38 cellular contexts compared by ENCODE assay signal in genomic region chr14:38400751-38401150, GRCh38.
"Had no signal": no experiment of that assay in that cellular context is flagged by ENCODE, and none has a peak within 500 bp of the region (broad histone marks: within the 10 kb centered on the region; RNA-seq: fewer than 3 reads in every experiment).

No MANE protein-coding gene starts in this region.

- H3K36me3 Mint-ChIP-seq: activated CD8-positive, alpha-beta memory T cell treated with anti-CD3 and anti-CD28 coated beads, Interleukin-2, amount 10 ng/mL, durations not matched to agents 7 days and 5 days; activated naive CD4-positive, alpha-beta T cell treated with anti-CD3 and anti-CD28 coated beads, Interleukin-2, amount 10 ng/mL, durations not matched to agents 7 days and 5 days; activated naive CD4-positive, alpha-beta T cell treated with anti-CD3 and anti-CD28 coated beads, Interleukin-2, amount 50 U/mL, for 24 hours; activated naive CD8-positive, alpha-beta T cell; activated naive CD8-positive, alpha-beta T cell treated with anti-CD3 and anti-CD28 coated beads, Interleukin-2, amount 10 ng/mL, durations not matched to agents 7 days and 5 days; brain; WTC11 had no signal

- H3K4me3 ChIP-seq: ascending aorta, cardiac muscle cell had no signal

- H3K9me3 ChIP-seq: ascending aorta had no signal

- H3K27ac ChIP-seq: ascending aorta, cardiac muscle cell, WERI-Rb-1 had no signal

- ATAC-seq: activated CD4-positive, alpha-beta T cell treated with anti-CD3 and anti-CD28 coated beads for 36 hours; activated CD4-positive, CD25-positive, alpha-beta regulatory T cell treated with anti-CD3 and anti-CD28 coated beads, Interleukin-2, amount 50 U/mL, for 24 hours; activated CD8-positive, alpha-beta memory T cell treated with anti-CD3 and anti-CD28 coated beads, Interleukin-2, amount 10 ng/mL, durations not matched to agents 7 days and 5 days; activated CD8-positive, alpha-beta T cell treated with anti-CD3 and anti-CD28 coated beads, Interleukin-2, amount 10 ng/mL, durations not matched to agents 7 days and 5 days; activated naive CD8-positive, alpha-beta T cell treated with anti-CD3 and anti-CD28 coated beads, Interleukin-2, amount 50 U/mL, for 24 hours; WTC11 had no signal

- DNase-seq: activated CD4-positive, alpha-beta memory T cell treated with anti-CD3 and anti-CD28 coated beads, Interleukin-2, amount 10 ng/mL, durations not matched to agents 7 days and 5 days; activated CD4-positive, alpha-beta T cell treated with anti-CD3 and anti-CD28 coated beads for 1 hour; activated CD4-positive, alpha-beta T cell treated with anti-CD3 and anti-CD28 coated beads for 36 hours; activated CD4-positive, alpha-beta T cell treated with anti-CD3 and anti-CD28 coated beads for 48 hours; activated CD4-positive, alpha-beta T cell treated with anti-CD3 and anti-CD28 coated beads, Interleukin-2, amount 10 ng/mL, durations not matched to agents 7 days and 5 days; activated CD4-positive, alpha-beta T cell treated with anti-CD3 and anti-CD28 coated beads, Interleukin-2, amount 50 U/mL, for 48 hours; activated CD4-positive, CD25-positive, alpha-beta regulatory T cell; activated CD8-positive, alpha-beta memory T cell treated with anti-CD3 and anti-CD28 coated beads for 24 hours; activated CD8-positive, alpha-beta memory T cell treated with anti-CD3 and anti-CD28 coated beads, Interleukin-2, amount 10 ng/mL, durations not matched to agents 7 days and 5 days; activated CD8-positive, alpha-beta memory T cell treated with anti-CD3 and anti-CD28 coated beads, Interleukin-2, amount 50 U/mL, for 48 hours; activated CD8-positive, alpha-beta T cell treated with anti-CD3 and anti-CD28 coated beads, Interleukin-2, amount 10 ng/mL, durations not matched to agents 7 days and 5 days; activated effector memory CD4-positive, alpha-beta T cell treated with Interleukin-2 at 50 U/mL for 16 hours; activated gamma-delta T cell; activated naive CD4-positive, alpha-beta T cell treated with anti-CD3 and anti-CD28 coated beads, Interleukin-2, amount 10 ng/mL, durations not matched to agents 7 days and 5 days; activated naive CD4-positive, alpha-beta T cell treated with Interleukin-2 at 50 U/mL for 16 hours; activated naive CD8-positive, alpha-beta T cell treated with anti-CD3 and anti-CD28 coated beads, Interleukin-2, amount 10 ng/mL, durations not matched to agents 7 days and 5 days; activated naive CD8-positive, alpha-beta T cell treated with anti-CD3 and anti-CD28 coated beads, Interleukin-2, amount 50 U/mL, for 24 hours; activated T-cell treated with anti-CD3 and anti-CD28 coated beads, Interleukin-2, amount 50 U/mL, for 24 hours; activated T-cell treated with anti-CD3 and anti-CD28 coated beads, Interleukin-2, amount 50 U/mL, for 48 hours; amygdala; anterior cingulate cortex; caudate nucleus; cerebellar nuclear complex; T-helper 1 cell; T-helper 2 cell; T-helper 9 cell; WERI-Rb-1 had no signal

- H3K9me3 Mint-ChIP-seq: activated CD4-positive, alpha-beta memory T cell treated with anti-CD3 and anti-CD28 coated beads, Interleukin-2, amount 10 ng/mL, durations not matched to agents 7 days and 5 days; activated CD4-positive, alpha-beta T cell treated with anti-CD3 and anti-CD28 coated beads, Interleukin-2, amount 10 ng/mL, durations not matched to agents 7 days and 5 days; activated naive CD4-positive, alpha-beta T cell treated with anti-CD3 and anti-CD28 coated beads, Interleukin-2, amount 10 ng/mL, durations not matched to agents 7 days and 5 days; activated naive CD4-positive, alpha-beta T cell treated with anti-CD3 and anti-CD28 coated beads, Interleukin-2, amount 50 U/mL, for 24 hours; activated naive CD8-positive, alpha-beta T cell treated with anti-CD3 and anti-CD28 coated beads, Interleukin-2, amount 10 ng/mL, durations not matched to agents 7 days and 5 days; activated naive CD8-positive, alpha-beta T cell treated with anti-CD3 and anti-CD28 coated beads, Interleukin-2, amount 50 U/mL, for 24 hours; activated T-cell treated with anti-CD3 and anti-CD28 coated beads, Interleukin-2, amount 50 U/mL, for 24 hours; activated T-helper 2 cell treated with anti-CD3 and anti-CD28 coated beads, Interferon-gamma antibody, Interleukin-2, Interleukin-4, amounts not matched to agents 10 μg/mL and 5 μg/mL and 100 μg/mL, durations not matched to agents 14 hours and 24 hours and 36 hours; brain; T-helper 1 cell treated with Interleukin-12 subunit alpha and Interleukin-12 subunit beta and Interleukin-4 antibody, amounts not matched to agents 30 μg/mL and 1 μg/mL, for 36 hours; T-helper 2 cell treated with Interferon-gamma antibody and Interleukin-4, amounts not matched to agents 5 μg/mL and 100 μg/mL, for 36 hours; WTC11 had no signal

- H3K4me1 Mint-ChIP-seq: activated CD4-positive, alpha-beta memory T cell treated with anti-CD3 and anti-CD28 coated beads, Interleukin-2, amount 10 ng/mL, durations not matched to agents 7 days and 5 days; activated CD4-positive, alpha-beta T cell treated with anti-CD3 and anti-CD28 coated beads for 36 hours; activated CD4-positive, alpha-beta T cell treated with anti-CD3 and anti-CD28 coated beads, Interleukin-2, amount 10 ng/mL, durations not matched to agents 7 days and 5 days; activated CD8-positive, alpha-beta memory T cell treated with anti-CD3 and anti-CD28 coated beads, Interleukin-2, amount 10 ng/mL, durations not matched to agents 7 days and 5 days; activated naive CD4-positive, alpha-beta T cell treated with anti-CD3 and anti-CD28 coated beads, Interleukin-2, amount 10 ng/mL, durations not matched to agents 7 days and 5 days; activated naive CD4-positive, alpha-beta T cell treated with anti-CD3 and anti-CD28 coated beads, Interleukin-2, amount 50 U/mL, for 24 hours; activated naive CD8-positive, alpha-beta T cell treated with anti-CD3 and anti-CD28 coated beads, Interleukin-2, amount 10 ng/mL, durations not matched to agents 7 days and 5 days; activated naive CD8-positive, alpha-beta T cell treated with anti-CD3 and anti-CD28 coated beads, Interleukin-2, amount 50 U/mL, for 24 hours; central memory CD8-positive, alpha-beta T cell had no signal

- H3K27me3 ChIP-seq: ascending aorta, cardiac muscle cell had no signal

- H3K27ac Mint-ChIP-seq: activated CD4-positive, alpha-beta memory T cell treated with anti-CD3 and anti-CD28 coated beads, Interleukin-2, amount 10 ng/mL, durations not matched to agents 7 days and 5 days; activated CD4-positive, alpha-beta T cell treated with anti-CD3 and anti-CD28 coated beads for 36 hours; activated CD4-positive, alpha-beta T cell treated with anti-CD3 and anti-CD28 coated beads, Interleukin-2, amount 10 ng/mL, durations not matched to agents 7 days and 5 days; activated CD8-positive, alpha-beta memory T cell treated with anti-CD3 and anti-CD28 coated beads, Interleukin-2, amount 10 ng/mL, durations not matched to agents 7 days and 5 days; activated CD8-positive, alpha-beta T cell treated with anti-CD3 and anti-CD28 coated beads, Interleukin-2, amount 10 ng/mL, durations not matched to agents 7 days and 5 days; activated naive CD4-positive, alpha-beta T cell treated with anti-CD3 and anti-CD28 coated beads, Interleukin-2, amount 10 ng/mL, durations not matched to agents 7 days and 5 days; activated naive CD4-positive, alpha-beta T cell treated with anti-CD3 and anti-CD28 coated beads, Interleukin-2, amount 50 U/mL, for 24 hours; activated naive CD8-positive, alpha-beta T cell; activated naive CD8-positive, alpha-beta T cell treated with anti-CD3 and anti-CD28 coated beads, Interleukin-2, amount 10 ng/mL, durations not matched to agents 7 days and 5 days; activated naive CD8-positive, alpha-beta T cell treated with anti-CD3 and anti-CD28 coated beads, Interleukin-2, amount 50 U/mL, for 24 hours; activated T-cell treated with anti-CD3 and anti-CD28 coated beads, Interleukin-2, amount 50 U/mL, for 24 hours; activated T-helper 2 cell treated with anti-CD3 and anti-CD28 coated beads, Interferon-gamma antibody, Interleukin-2, Interleukin-4, amounts not matched to agents 10 μg/mL and 5 μg/mL and 100 μg/mL, durations not matched to agents 14 hours and 24 hours and 36 hours; brain; T-helper 1 cell treated with Interleukin-12 subunit alpha and Interleukin-12 subunit beta and Interleukin-4 antibody, amounts not matched to agents 30 μg/mL and 1 μg/mL, for 36 hours; T-helper 2 cell treated with Interferon-gamma antibody and Interleukin-4, amounts not matched to agents 5 μg/mL and 100 μg/mL, for 36 hours; WTC11 had no signal

- H3K27me3 Mint-ChIP-seq: activated CD4-positive, alpha-beta T cell treated with anti-CD3 and anti-CD28 coated beads for 36 hours; activated CD4-positive, alpha-beta T cell treated with anti-CD3 and anti-CD28 coated beads, Interleukin-2, amount 10 ng/mL, durations not matched to agents 7 days and 5 days; activated naive CD8-positive, alpha-beta T cell; activated naive CD8-positive, alpha-beta T cell treated with anti-CD3 and anti-CD28 coated beads, Interleukin-2, amount 10 ng/mL, durations not matched to agents 7 days and 5 days; activated T-cell treated with anti-CD3 and anti-CD28 coated beads, Interleukin-2, amount 50 U/mL, for 24 hours; brain had no signal

- H3K36me3 ChIP-seq: ascending aorta, cardiac muscle cell, WERI-Rb-1 had no signal

- H3K4me3 Mint-ChIP-seq: activated CD4-positive, alpha-beta memory T cell treated with anti-CD3 and anti-CD28 coated beads, Interleukin-2, amount 10 ng/mL, durations not matched to agents 7 days and 5 days; activated CD4-positive, alpha-beta T cell treated with anti-CD3 and anti-CD28 coated beads for 36 hours; activated CD4-positive, alpha-beta T cell treated with anti-CD3 and anti-CD28 coated beads, Interleukin-2, amount 10 ng/mL, durations not matched to agents 7 days and 5 days; activated CD8-positive, alpha-beta memory T cell treated with anti-CD3 and anti-CD28 coated beads, Interleukin-2, amount 10 ng/mL, durations not matched to agents 7 days and 5 days; activated CD8-positive, alpha-beta T cell treated with anti-CD3 and anti-CD28 coated beads, Interleukin-2, amount 10 ng/mL, durations not matched to agents 7 days and 5 days; activated naive CD4-positive, alpha-beta T cell treated with anti-CD3 and anti-CD28 coated beads, Interleukin-2, amount 10 ng/mL, durations not matched to agents 7 days and 5 days; activated naive CD4-positive, alpha-beta T cell treated with anti-CD3 and anti-CD28 coated beads, Interleukin-2, amount 50 U/mL, for 24 hours; activated naive CD8-positive, alpha-beta T cell; activated naive CD8-positive, alpha-beta T cell treated with anti-CD3 and anti-CD28 coated beads, Interleukin-2, amount 10 ng/mL, durations not matched to agents 7 days and 5 days; activated naive CD8-positive, alpha-beta T cell treated with anti-CD3 and anti-CD28 coated beads, Interleukin-2, amount 50 U/mL, for 24 hours; activated T-cell treated with anti-CD3 and anti-CD28 coated beads, Interleukin-2, amount 50 U/mL, for 24 hours; brain; central memory CD8-positive, alpha-beta T cell; T-helper 1 cell treated with Interleukin-12 subunit alpha and Interleukin-12 subunit beta and Interleukin-4 antibody, amounts not matched to agents 30 μg/mL and 1 μg/mL, for 36 hours; T-helper 2 cell treated with Interferon-gamma antibody and Interleukin-4, amounts not matched to agents 5 μg/mL and 100 μg/mL, for 36 hours; WTC11 had no signal
